In the genomic region with DNA sequence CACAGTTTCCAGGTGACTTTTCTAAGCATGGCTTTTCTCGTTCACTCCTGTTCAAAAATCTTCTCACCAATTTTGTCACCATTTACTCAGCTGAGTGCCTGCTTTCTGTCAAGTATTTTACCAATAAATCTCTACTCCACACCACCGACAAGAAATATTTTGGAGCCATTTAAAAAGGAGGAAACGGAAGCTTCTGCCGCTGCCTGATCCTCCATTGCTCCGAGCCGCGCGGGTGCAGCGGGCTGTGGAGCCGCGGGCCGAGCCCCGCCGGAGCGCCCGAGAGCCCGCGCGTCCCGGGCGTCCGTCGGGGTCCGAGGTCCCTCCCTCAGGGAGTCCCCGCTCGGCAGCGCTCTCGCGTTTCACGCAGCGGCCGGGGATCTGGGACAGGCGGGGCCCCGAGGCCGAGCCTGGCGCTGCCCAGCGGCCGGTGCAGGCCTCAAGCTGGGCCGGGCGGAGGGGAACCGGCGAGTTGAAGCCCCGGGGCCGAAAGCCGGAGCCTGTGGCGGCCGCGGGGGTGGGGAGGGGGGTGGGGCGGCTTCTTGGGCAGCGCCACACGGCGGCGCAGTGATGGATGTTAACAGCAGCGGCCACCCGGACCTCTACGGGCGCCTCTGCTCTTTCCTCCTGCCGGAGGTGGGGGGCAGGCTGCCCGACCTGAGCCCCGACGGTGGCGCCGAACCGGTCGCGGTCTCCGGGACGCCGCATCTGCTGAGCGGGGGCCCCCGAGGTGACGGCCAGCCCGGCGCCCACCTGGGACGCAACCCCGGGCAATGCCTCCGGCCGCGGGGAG, we compare ENCODE assay signal across 8 cellular contexts. TPM values are rescaled to one million over a fixed set of nuclear protein-coding genes. Genes with fewer than 3 reads are reported as not detected.
DNase-seq lines count a peak whose midpoint lies in the region; ATAC-seq lines count a peak whose summit lies in the region.

No MANE protein-coding gene starts in this region.

- H3K4me1 ChIP-seq in neuron (ENCODE audit: insufficient read depth, low read length) (peaks cover 2% of the 10 kb centered on the region), aorta (ENCODE audit: control insufficient read depth in 1 of 2, insufficient read depth in 2 of 2, low read length in 2 of 2) (peaks cover 0 to 1% of the 10 kb centered on the region in 2 donors)

- H3K4me3 ChIP-seq in neuron (ENCODE audit: low read length) (peak overlapping the region; percentile 59), aorta (ENCODE audit: low read length in 2 of 2) (peak overlapping the region; percentile 84 to 89)

- peak overlapping the region; percentile 94 for H3K4me3 Mint-ChIP-seq in activated naive CD8-positive, alpha-beta T cell

- peak overlapping the region; percentile 83 to 95 for H3K27ac ChIP-seq in aorta (ENCODE audit: low read depth in 1 of 2, low read length in 2 of 2)

- H3K9me3 Mint-ChIP-seq in activated naive CD8-positive, alpha-beta T cell (ENCODE audit: low read depth) = no peaks in the 10 kb centered on the region

- DNase-seq in EH (ENCODE audit: low read depth) (peak; percentile 65), RPMI7951 (ENCODE audit: low read depth) (peak; percentile 53), globus pallidus (ENCODE audit: low spot score) (peak; percentile 73), aorta (peak; percentile 77 to 89)

- peak overlapping the region; percentile 77 for H2AFZ ChIP-seq in neuron (ENCODE audit: low read depth, low read length)

- no peaks in the 10 kb centered on the region for H3K36me3 ChIP-seq in neuron (ENCODE audit: insufficient read depth, low read length)
- no peaks in the 10 kb centered on the region for H3K36me3 ChIP-seq in aorta (ENCODE audit: control insufficient read depth in 1 of 2, insufficient read depth in 2 of 2, low read length in 1 of 2)

- peaks cover 11% of the 10 kb centered on the region for H3K27me3 Mint-ChIP-seq in activated naive CD8-positive, alpha-beta T cell

- no peaks in the 10 kb centered on the region for H3K36me3 Mint-ChIP-seq in activated naive CD8-positive, alpha-beta T cell

- H3K9me3 ChIP-seq in neuron (ENCODE audit: low read length) (no peaks in the 10 kb centered on the region), aorta (ENCODE audit: control insufficient read depth, low read length) (no peaks in the 10 kb centered on the region)

- ATAC-seq in HG02981 (IDR thresholded peaks at IDR 0.05; ENCODE audit: unreplicated experiment) = peak; percentile 11
- ATAC-seq in aorta (ENCODE audit: low FRiP score) = peak; percentile 56
- ATAC-seq in GM21526 (IDR thresholded peaks at IDR 0.05; ENCODE audit: low FRiP score, unreplicated experiment) = no peak

- intact Hi-C loops in aorta (cut with DNase I) = loop anchor here (2.0 to 5.0 kb wide), 5 partner anchors 41 to 212 kb away; a partner anchor contains a TSS

- 0 to 1% methylated on average over 72 to 79 of the region's 79 CpGs for WGBS in aorta, 2 donors

- H3K27ac Mint-ChIP-seq in activated naive CD8-positive, alpha-beta T cell = no peak overlapping the region

- peaks cover 34% of the 10 kb centered on the region for H3K4me1 Mint-ChIP-seq in activated naive CD8-positive, alpha-beta T cell (ENCODE audit: low read depth)

- H3K27me3 ChIP-seq in neuron (ENCODE audit: insufficient read depth, low read length) (no peaks in the 10 kb centered on the region), aorta (ENCODE audit: control insufficient read depth in 1 of 2, insufficient read depth in 2 of 2, low read length in 1 of 2) (no peaks in the 10 kb centered on the region)

RNA-seq across cellular contexts. Expression of a gene that starts 1.1 kb away (rescaled TPM):
- total RNA-seq in RPMI7951 (2014; rRNA removed; shearing (Covaris generic)) = 4.1 and 8.9 TPM in 2 replicates
- total RNA-seq in aorta = 10 to 100 TPM; 55.8 to 73.6 TPM
- polyA plus RNA-seq in aorta = 100 to 1,000 TPM in 1 of 2 donors, 10 to 100 TPM in 1; 77.7 to 181 TPM

RNA-seq across cellular contexts. Expression of a gene that starts 43.1 kb away (rescaled TPM):
- 2.7 and 2.9 TPM in 2 replicates for total RNA-seq in RPMI7951 (2014; rRNA removed; shearing (Covaris generic))
- total RNA-seq in aorta = 1 to 10 TPM; 5.2 to 6.8 TPM
- polyA plus RNA-seq in aorta = under 1 TPM in 1 of 2 donors, not detected in 1; 0.95 TPM

RNA-seq across cellular contexts. Expression of a gene that starts 49.2 kb away (rescaled TPM):
- total RNA-seq in RPMI7951 (2014; rRNA removed; shearing (Covaris generic)) = not detected in 2 replicates
- under 1 TPM in 1 of 2 donors, not detected in 1; 0.39 TPM for total RNA-seq in aorta
- polyA plus RNA-seq in aorta = not detected
